6 cellular contexts compared by ENCODE assay signal in genomic region chr19:57903298-57904174, GRCh38. TPM values are rescaled to one million over a fixed set of nuclear protein-coding genes. Genes with fewer than 3 reads are reported as not detected.
A peak's percentile ranks its signal among the peaks of the same experiment; 100 is the strongest.
DNase-seq lines count a peak whose midpoint lies in the region; ATAC-seq lines count a peak whose summit lies in the region.

No MANE protein-coding gene starts in this region.

- intact Hi-C loops in left ventricle myocardium superior (cut with micrococcal nuclease) = no loop called here

- ATAC-seq in left ventricle myocardium superior (peak; percentile 40), GM18511 (IDR thresholded peaks at IDR 0.05; ENCODE audit: unreplicated experiment) (no peak), HG03457 (IDR thresholded peaks at IDR 0.05; ENCODE audit: unreplicated experiment) (no peak), HG02678 (IDR thresholded peaks at IDR 0.05; ENCODE audit: unreplicated experiment) (no peak)

- DNase-seq in GM03348 (ENCODE audit: low spot score) (peak; percentile 70), NCI-H82 treated with DMSO at 0.1 percent for 48 hours (lab: John Stamatoyannopoulos, UW; ENCODE audit: unreplicated experiment) (peak; percentile 21), left ventricle myocardium superior (no peak)

RNA-seq across cellular contexts. Expression of gene ZNF417, which starts 12.9 kb away (rescaled TPM):
- total RNA-seq in left ventricle myocardium superior = 12.0 TPM

RNA-seq across cellular contexts. Expression of gene ZNF814, which starts 14.7 kb away (rescaled TPM):
- 14.1 TPM for total RNA-seq in left ventricle myocardium superior

RNA-seq across cellular contexts. Expression of gene ZNF418, which starts 31.7 kb away (rescaled TPM):
- 12.0 TPM for total RNA-seq in left ventricle myocardium superior

RNA-seq across cellular contexts. Expression of gene ZNF256, which starts 44.0 kb away (rescaled TPM):
- 11.0 TPM for total RNA-seq in left ventricle myocardium superior

RNA-seq across cellular contexts. Expression of gene ZNF587, which starts 53.9 kb away (rescaled TPM):
- total RNA-seq in left ventricle myocardium superior = 17.7 TPM
